ENCODE assay signal across 22 cellular contexts in the genomic region with DNA sequence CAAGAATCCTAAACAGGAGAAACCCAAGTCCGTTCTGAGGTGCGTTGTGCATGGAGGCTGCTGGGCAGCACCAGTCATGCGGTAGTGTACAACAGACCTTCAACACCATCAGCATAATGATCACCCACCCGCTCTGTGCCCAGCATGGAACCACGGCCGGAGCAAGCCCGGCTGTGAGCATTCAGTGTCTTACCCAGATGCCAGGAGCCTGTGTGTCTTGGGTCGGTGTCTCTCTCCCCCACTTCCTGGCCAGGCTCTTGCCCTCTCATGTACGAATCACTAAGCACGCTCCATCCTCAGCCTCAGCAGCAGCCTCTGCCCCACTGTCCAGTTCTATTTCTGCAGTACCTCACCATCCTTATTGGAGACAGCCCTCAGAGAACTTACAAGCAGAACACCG.
DNase-seq lines count a peak whose midpoint lies in the region; ATAC-seq lines count a peak whose summit lies in the region.
"Had no signal": no experiment of that assay in that cellular context is flagged by ENCODE, and none has a peak within 500 bp of the region (broad histone marks: within the 10 kb centered on the region; RNA-seq: fewer than 3 reads in every experiment).

No MANE protein-coding gene starts in this region.

- H3K4me3 Mint-ChIP-seq in activated CD4-positive, alpha-beta T cell treated with anti-CD3 and anti-CD28 coated beads, Interleukin-2, amount 10 ng/mL, durations not matched to agents 7 days and 5 days: no peak overlapping the region
- H3K4me3 Mint-ChIP-seq: activated naive CD4-positive, alpha-beta T cell treated with anti-CD3 and anti-CD28 coated beads, Interleukin-2, amount 10 ng/mL, durations not matched to agents 7 days and 5 days; memory B cell; nephron; stimulated activated naive B cell treated with anti-CD40 and anti-IgM and Interleukin-4, amounts not matched to agents 10 μg/mL and 1 μg/mL and 100 μg/mL, for 72 hours had no signal

- no peak for ATAC-seq in left cardiac atrium
- ATAC-seq: HepG2; stimulated activated naive B cell treated with anti-CD40 and anti-IgM and Interleukin-4, amounts not matched to agents 10 μg/mL and 1 μg/mL and 100 μg/mL, for 72 hours had no signal

- no peaks in the 10 kb centered on the region for H3K27me3 ChIP-seq in adipocyte (replicated peaks; ENCODE audit: control insufficient read depth, insufficient read depth, low read length)
- H3K27me3 ChIP-seq: tibial nerve had no signal

- H3K9ac ChIP-seq in adipocyte (ENCODE audit: low read length): peak overlapping the region; percentile 61

- peaks cover 3% of the 10 kb centered on the region for H3K27me3 Mint-ChIP-seq in activated CD4-positive, alpha-beta T cell treated with anti-CD3 and anti-CD28 coated beads, Interleukin-2, amount 10 ng/mL, durations not matched to agents 7 days and 5 days
- H3K27me3 Mint-ChIP-seq: activated naive CD4-positive, alpha-beta T cell treated with anti-CD3 and anti-CD28 coated beads, Interleukin-2, amount 10 ng/mL, durations not matched to agents 7 days and 5 days; memory B cell; stimulated activated naive B cell treated with anti-CD40 and anti-IgM and Interleukin-4, amounts not matched to agents 10 μg/mL and 1 μg/mL and 100 μg/mL, for 72 hours had no signal

- H3K4me1 ChIP-seq in adipocyte (ENCODE audit: control insufficient read depth, insufficient read depth, low read length): peaks cover 23% of the 10 kb centered on the region
- H3K4me1 ChIP-seq: prostate gland had no signal

- intact Hi-C loops in left cardiac atrium (cut with DNase I): no loop called here

- H3K27ac Mint-ChIP-seq in activated CD4-positive, alpha-beta T cell treated with anti-CD3 and anti-CD28 coated beads, Interleukin-2, amount 10 ng/mL, durations not matched to agents 7 days and 5 days: no peak overlapping the region
- H3K27ac Mint-ChIP-seq: activated naive CD4-positive, alpha-beta T cell treated with anti-CD3 and anti-CD28 coated beads, Interleukin-2, amount 10 ng/mL, durations not matched to agents 7 days and 5 days; memory B cell; stimulated activated naive B cell treated with anti-CD40 and anti-IgM and Interleukin-4, amounts not matched to agents 10 μg/mL and 1 μg/mL and 100 μg/mL, for 72 hours had no signal

- CTCF ChIA-PET in activated CD4-positive, alpha-beta T cell treated with anti-CD3 and anti-CD28 coated beads, Interleukin-2, amount 10 ng/mL, durations not matched to agents 7 days and 5 days (lab: Charles Lee): no interaction called here

- POLR2A ChIA-PET in activated CD4-positive, alpha-beta T cell treated with anti-CD3 and anti-CD28 coated beads, Interleukin-2, amount 10 ng/mL, durations not matched to agents 7 days and 5 days (lab: Charles Lee): no interaction called here

- no peaks in the 10 kb centered on the region for H3K36me3 Mint-ChIP-seq in activated CD4-positive, alpha-beta T cell treated with anti-CD3 and anti-CD28 coated beads, Interleukin-2, amount 10 ng/mL, durations not matched to agents 7 days and 5 days (ENCODE audit: low read depth)
- H3K36me3 Mint-ChIP-seq: activated naive CD4-positive, alpha-beta T cell treated with anti-CD3 and anti-CD28 coated beads, Interleukin-2, amount 10 ng/mL, durations not matched to agents 7 days and 5 days; memory B cell; stimulated activated naive B cell treated with anti-CD40 and anti-IgM and Interleukin-4, amounts not matched to agents 10 μg/mL and 1 μg/mL and 100 μg/mL, for 72 hours had no signal

- H3K4me3 ChIP-seq in adipocyte (ENCODE audit: low read length): no peak overlapping the region
- H3K4me3 ChIP-seq: prostate gland, SK-N-MC, tibial nerve had no signal

- H3K9me3 ChIP-seq in adipocyte (ENCODE audit: control insufficient read depth, low read length): no peaks in the 10 kb centered on the region
- H3K9me3 ChIP-seq: prostate gland, tibial nerve had no signal

- H3K9me3 Mint-ChIP-seq in activated CD4-positive, alpha-beta T cell treated with anti-CD3 and anti-CD28 coated beads, Interleukin-2, amount 10 ng/mL, durations not matched to agents 7 days and 5 days: no peaks in the 10 kb centered on the region
- H3K9me3 Mint-ChIP-seq: activated naive CD4-positive, alpha-beta T cell treated with anti-CD3 and anti-CD28 coated beads, Interleukin-2, amount 10 ng/mL, durations not matched to agents 7 days and 5 days; stimulated activated naive B cell treated with anti-CD40 and anti-IgM and Interleukin-4, amounts not matched to agents 10 μg/mL and 1 μg/mL and 100 μg/mL, for 72 hours had no signal

- no peaks in the 10 kb centered on the region for H3K4me1 Mint-ChIP-seq in activated CD4-positive, alpha-beta T cell treated with anti-CD3 and anti-CD28 coated beads, Interleukin-2, amount 10 ng/mL, durations not matched to agents 7 days and 5 days
- H3K4me1 Mint-ChIP-seq: activated naive CD4-positive, alpha-beta T cell treated with anti-CD3 and anti-CD28 coated beads, Interleukin-2, amount 10 ng/mL, durations not matched to agents 7 days and 5 days; memory B cell; nephron; stimulated activated naive B cell treated with anti-CD40 and anti-IgM and Interleukin-4, amounts not matched to agents 10 μg/mL and 1 μg/mL and 100 μg/mL, for 72 hours had no signal

- H3K36me3 ChIP-seq in adipocyte (ENCODE audit: control insufficient read depth, insufficient read depth, low read length, severe bottlenecking): no peaks in the 10 kb centered on the region
- H3K36me3 ChIP-seq: prostate gland, tibial nerve had no signal

- peak; percentile 77 for DNase-seq in HT1080 (ENCODE audit: low read depth)
- no peak for DNase-seq in adipocyte (ENCODE audit: low read depth)
- peak; percentile 56 for DNase-seq in glomerular visceral epithelial cell (ENCODE audit: extremely low spot score)
- no peak for DNase-seq in NCI-H748 (lab: John Stamatoyannopoulos, UW; ENCODE audit: unreplicated experiment)
- no peak for DNase-seq in activated CD4-positive, alpha-beta T cell treated with anti-CD3 and anti-CD28 coated beads, Interleukin-2, amount 10 ng/mL, durations not matched to agents 7 days and 5 days
- DNase-seq in left cardiac atrium: no peak
- DNase-seq in superior temporal gyrus (ENCODE audit: extremely low spot score): no peak
- DNase-seq: activated CD4-positive, alpha-beta T cell treated with anti-CD3 and anti-CD28 coated beads for 4 hours; activated naive CD4-positive, alpha-beta T cell treated with anti-CD3 and anti-CD28 coated beads, Interleukin-2, amount 10 ng/mL, durations not matched to agents 7 days and 5 days; C1 segment of cervical spinal cord; DMS79; glutamatergic neuron; NCI-H187 treated with DMSO at 0.1 percent for 48 hours; NCI-H510A treated with DMSO at 0.1 percent for 48 hours; stimulated activated CD4-positive, alpha-beta T cell treated with anti-CD3 and anti-CD28 coated beads, Interleukin-12 subunit alpha, Interleukin-12 subunit beta, amount 100 ng/mL, for 4 hours; stimulated activated naive B cell treated with anti-CD40 and anti-IgM and Interleukin-4, amounts not matched to agents 10 μg/mL and 1 μg/mL and 100 μg/mL, for 72 hours had no signal

Comparison
In these comparisons a context has a peak if more than half of its experiments do, and no peak if none do; other contexts are left out.
1. DNase-seq: peak in HT1080 (single experiment) and glomerular visceral epithelial cell (single experiment); none in adipocyte (single experiment), NCI-H748 (single experiment), activated CD4-positive, alpha-beta T cell treated with anti-CD3 and anti-CD28 coated beads, Interleukin-2, amount 10 ng/mL, durations not matched to agents 7 days and 5 days (single experiment), left cardiac atrium (single experiment) and superior temporal gyrus (single experiment).